Comparison of ENCODE assay signal across 19 cellular contexts in genomic region chr22:19591568-19591967, GRCh38.
"Had no signal": no experiment of that assay in that cellular context is flagged by ENCODE, and none has a peak within 500 bp of the region (broad histone marks: within the 10 kb centered on the region; RNA-seq: fewer than 3 reads in every experiment).

No MANE protein-coding gene starts in this region.

- H3K9me3 ChIP-seq: MG63 had no signal

- H3K4me3 ChIP-seq: MG63 had no signal

- H3K27me3 ChIP-seq: MG63 had no signal

- DNase-seq: Karpas-422, KG1, MG63, NCI-H1092, NCI-H1105 treated with DMSO at 0.1 percent for 48 hours, NCI-H1417 treated with DMSO at 0.1 percent for 48 hours, NCI-H1694 treated with DMSO at 0.1 percent for 48 hours, NCI-H1930, NCI-H2081, NCI-H2107, NCI-H2227 treated with DMSO at 0.1 percent for 48 hours, NCI-H524, NCI-H526 treated with DMSO at 0.1 percent for 48 hours, NCI-H774, PC-3, SHP77 had no signal

- ATAC-seq: Panc1, PC-3, SK-N-SH treated with all-trans-retinoic acid at 6 μM for 48 hours had no signal

- H3K36me3 ChIP-seq: MG63 had no signal

- H3K27ac ChIP-seq: RWPE1 had no signal
